Comparison of ENCODE assay signal across 8 cellular contexts in the genomic region with DNA sequence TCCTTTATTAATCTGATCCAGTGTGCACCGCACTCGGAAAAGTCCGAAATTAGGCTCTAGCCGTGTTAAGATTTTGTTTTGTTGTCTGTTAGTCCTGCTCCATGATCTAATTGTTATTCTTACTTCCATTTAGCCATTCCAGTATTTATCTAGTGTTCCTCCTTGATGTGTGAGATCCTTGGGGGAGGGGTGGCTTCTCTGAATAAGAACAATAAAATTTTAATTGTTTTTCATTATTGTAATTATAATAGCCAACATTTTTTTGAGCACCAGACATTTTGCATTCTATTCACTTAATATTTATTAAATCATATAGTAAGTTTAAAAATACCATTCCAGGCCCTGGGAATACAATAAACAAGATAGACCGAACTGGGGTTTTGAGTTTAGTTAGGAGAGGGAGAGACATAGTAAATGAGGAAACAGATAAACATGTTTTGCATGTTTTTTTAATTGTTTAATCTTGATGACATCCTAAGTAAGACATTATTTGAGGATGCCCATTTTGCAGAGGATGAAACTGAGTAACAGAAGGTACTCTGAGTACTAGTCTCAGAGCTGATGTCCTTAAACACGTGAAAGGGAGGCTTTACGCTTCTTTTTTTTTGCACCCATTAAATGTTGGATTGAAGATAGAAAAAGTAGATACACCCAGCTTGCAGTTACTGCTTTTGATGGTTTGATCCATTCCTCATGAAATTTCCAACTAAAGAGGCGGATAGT. TPM values are rescaled to one million over a fixed set of nuclear protein-coding genes. Genes with fewer than 3 reads are reported as not detected.
DNase-seq lines count a peak whose midpoint lies in the region; ATAC-seq and TF ChIP-seq lines count a peak whose summit lies in the region.

No MANE protein-coding gene starts in this region.

- no peaks in the 10 kb centered on the region for H3K9me3 ChIP-seq in Loucy (ENCODE audit: insufficient read depth, low read depth, low read length)

- peaks cover 45% of the 10 kb centered on the region for H3K79me2 ChIP-seq in Loucy (ENCODE audit: insufficient read depth, low read length)

- H3K27me3 Mint-ChIP-seq in CD14-positive monocyte (ENCODE audit: low read depth in 3 of 3) (peaks cover 0 to 3% (median 0%) of the 10 kb centered on the region in 3 donors), nephron (ENCODE audit: low read depth) (no peaks in the 10 kb centered on the region)
- H3K27me3 Mint-ChIP-seq in dendritic cell treated with granulocyte-macrophage colony-stimulating factor and Interleukin-4, amounts not matched to agents 40 ng/mL and 50 ng/mL, for 4 days = no peaks in the 10 kb centered on the region

- H3K4me2 ChIP-seq in Loucy (ENCODE audit: low read depth, low read length, poor library complexity, severe bottlenecking) = peak overlapping the region; percentile 96

- H3K4me3 ChIP-seq in Loucy (ENCODE audit: low read length, poor library complexity, severe bottlenecking) = peak overlapping the region; percentile 79

- no peak for TF ChIP-seq CTCF in CD14-positive monocyte (IDR thresholded peaks at IDR 0.05)
- no peak for TF ChIP-seq CTCF in Loucy (conservative IDR thresholded peaks at IDR 0.05; ENCODE audit: low read length)
- TF ChIP-seq CTCF in nephron (IDR thresholded peaks at IDR 0.05; ENCODE audit: unreplicated experiment in 3 of 3) = no peak
- TF ChIP-seq CTCF in GM13977 (IDR thresholded peaks at IDR 0.05; ENCODE audit: extremely low read depth, insufficient read depth, missing control alignments) = no peak

- no peaks in the 10 kb centered on the region for H3K27me3 ChIP-seq in Loucy (ENCODE audit: insufficient read depth, low read length, poor library complexity, severe bottlenecking)

- DNase-seq in CD14-positive monocyte (ENCODE audit: low spot score) (no peak), NOMO-1 treated with DMSO at 0.1 percent for 48 hours (lab: John Stamatoyannopoulos, UW; ENCODE audit: unreplicated experiment) (no peak), GM13977 (ENCODE audit: low spot score) (no peak), HuH-7.5 (ENCODE audit: low spot score) (no peak)

- H3K9me3 Mint-ChIP-seq in CD14-positive monocyte (no peaks in the 10 kb centered on the region), nephron (no peaks in the 10 kb centered on the region)
- H3K9me3 Mint-ChIP-seq in dendritic cell treated with granulocyte-macrophage colony-stimulating factor and Interleukin-4, amounts not matched to agents 40 ng/mL and 50 ng/mL, for 4 days = no peaks in the 10 kb centered on the region

- H3K4me3 Mint-ChIP-seq in CD14-positive monocyte (peak overlapping the region; percentile 78 to 84), nephron (peak overlapping the region; percentile 88 to 98 (median 96))
- H3K4me3 Mint-ChIP-seq in dendritic cell treated with granulocyte-macrophage colony-stimulating factor and Interleukin-4, amounts not matched to agents 40 ng/mL and 50 ng/mL, for 4 days = peak overlapping the region; percentile 83

- peak overlapping the region; percentile 80 for H3K9ac ChIP-seq in Loucy (ENCODE audit: low read depth, low read length, poor library complexity, severe bottlenecking)

- no peaks in the 10 kb centered on the region for H3K36me3 ChIP-seq in Loucy (ENCODE audit: insufficient read depth, low read length)

- no peaks in the 10 kb centered on the region for H3F3A ChIP-seq in Loucy (ENCODE audit: low read depth)

- H3K36me3 Mint-ChIP-seq in CD14-positive monocyte (peaks cover 5 to 14% of the 10 kb centered on the region in 2 donors), nephron (ENCODE audit: low read depth) (peaks cover 9% of the 10 kb centered on the region)
- peaks cover 6% of the 10 kb centered on the region for H3K36me3 Mint-ChIP-seq in dendritic cell treated with granulocyte-macrophage colony-stimulating factor and Interleukin-4, amounts not matched to agents 40 ng/mL and 50 ng/mL, for 4 days (ENCODE audit: low read depth)

- in situ Hi-C loops in GM13977 (cut with MboI; ENCODE audit: low pct_unique_long_range_greater_than_20kb, low sequenced_read_pairs, unreplicated experiment) = no loop called here

- H3K27ac Mint-ChIP-seq in CD14-positive monocyte = peak overlapping the region; percentile 70 to 86 (median 82)
- peak overlapping the region; percentile 83 for H3K27ac Mint-ChIP-seq in dendritic cell treated with granulocyte-macrophage colony-stimulating factor and Interleukin-4, amounts not matched to agents 40 ng/mL and 50 ng/mL, for 4 days
- H3K27ac Mint-ChIP-seq in nephron = peak overlapping the region; percentile 77 to 95 (median 87)

- peaks cover 19% of the 10 kb centered on the region for H3K4me1 ChIP-seq in Loucy (ENCODE audit: insufficient read depth, low read length, poor library complexity, severe bottlenecking)

- ATAC-seq in HG02759 (IDR thresholded peaks at IDR 0.05; ENCODE audit: unreplicated experiment) = no peak

- intact Hi-C loops in CD14-positive monocyte (cut with micrococcal nuclease) = loop anchor here (2.0 to 5.0 kb wide), 3 partner anchors 48 to 501 kb away; a partner anchor contains a TSS
- intact Hi-C loops in dendritic cell treated with granulocyte-macrophage colony-stimulating factor and Interleukin-4, amounts not matched to agents 40 ng/mL and 50 ng/mL, for 4 days (cut with micrococcal nuclease) = loop anchor here (2.0 kb wide), 1 partner anchor 64 kb away; no protein-coding TSS in a partner anchor

- H4K20me1 ChIP-seq in Loucy (ENCODE audit: insufficient read depth, low read length, poor library complexity, severe bottlenecking) = peaks cover 23% of the 10 kb centered on the region

- H3K4me1 Mint-ChIP-seq in CD14-positive monocyte = peaks cover 20% of the 10 kb centered on the region
- peaks cover 13% of the 10 kb centered on the region for H3K4me1 Mint-ChIP-seq in dendritic cell treated with granulocyte-macrophage colony-stimulating factor and Interleukin-4, amounts not matched to agents 40 ng/mL and 50 ng/mL, for 4 days (ENCODE audit: low read depth)
- H3K4me1 Mint-ChIP-seq in nephron = peaks cover 11% of the 10 kb centered on the region

- H3K9me2 ChIP-seq in Loucy (replicated peaks; ENCODE audit: low read depth, low read length) = no peaks in the 10 kb centered on the region

- no peak overlapping the region; the same call in 1 of the 2 replicates for H2AFZ ChIP-seq in Loucy (ENCODE audit: low read length)

RNA-seq across cellular contexts. Expression of a gene that starts 1.2 kb away (rescaled TPM):
- polyA plus RNA-seq in CD14-positive monocyte = 1 to 10 TPM; 1.7 to 4.9 TPM

RNA-seq across cellular contexts. Expression of a gene that starts 47.5 kb away (rescaled TPM):
- under 1 TPM; 0.56 to 0.93 TPM for polyA plus RNA-seq in CD14-positive monocyte
